In the genomic region with DNA sequence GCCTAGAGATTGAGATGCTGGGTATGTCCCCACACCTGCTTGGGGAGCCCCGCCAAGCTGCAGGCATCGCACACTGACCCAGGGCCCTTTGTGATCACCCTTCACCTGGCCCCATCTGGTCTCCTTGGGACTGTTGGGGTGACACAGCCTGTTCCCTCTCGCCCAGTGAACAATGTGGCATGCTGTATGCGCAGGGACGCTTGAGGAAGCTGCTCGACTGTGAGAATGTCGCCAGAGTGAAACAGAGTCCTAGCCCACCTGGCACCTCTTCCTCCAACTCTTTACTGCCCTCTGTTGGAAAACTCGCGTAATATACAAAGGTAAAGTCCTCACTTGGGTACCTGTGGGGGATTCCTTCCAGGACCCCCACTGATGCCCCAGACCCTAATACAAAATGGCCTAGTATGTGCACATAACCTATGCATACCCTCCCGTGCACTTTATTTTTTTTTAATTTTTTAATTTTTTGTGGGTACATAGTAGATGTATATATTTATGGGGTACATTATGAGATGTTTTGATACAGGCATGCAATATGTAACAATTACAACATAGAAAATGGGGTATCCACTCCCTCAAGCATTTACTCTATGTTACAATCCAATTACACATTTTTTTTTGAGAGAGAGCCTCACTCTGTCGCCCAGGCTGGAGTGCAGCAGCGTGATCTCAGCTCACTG, we compare ENCODE assay signal across 6 cellular contexts. TPM values are rescaled to one million over a fixed set of nuclear protein-coding genes. Genes with fewer than 3 reads are reported as not detected.
A peak's percentile ranks its signal among the peaks of the same experiment; 100 is the strongest.
DNase-seq lines count a peak whose midpoint lies in the region; ATAC-seq, FAIRE-seq and TF ChIP-seq lines count a peak whose summit lies in the region.

No MANE protein-coding gene starts in this region.

- peak; percentile 7 for FAIRE-seq in GM12878 (lab: Jason Lieb, UNC)

- peaks cover 3% of the 10 kb centered on the region; the same call in 1 of the 2 replicates for H4K20me1 ChIP-seq in IMR-90 (ENCODE audit: insufficient read depth, low read length)
- no peaks in the 10 kb centered on the region for H4K20me1 ChIP-seq in GM12878 (ENCODE audit: control insufficient read depth, insufficient read depth)

- CTCF ChIA-PET in IMR-90 (lab: Yijun Ruan, JAX) = interaction anchor here (0.8 to 1.2 kb wide), 2 partner anchors 13 to 44 kb away, joined by 3 to 4 read pairs; no protein-coding TSS in a partner anchor
- CTCF ChIA-PET in GM12878 (lab: Yijun Ruan, JAX) = interaction anchor here (0.8 to 2.1 kb wide), 18 partner anchors 9 to 235 kb away, joined by 3 to 19 read pairs (median 3); a partner anchor contains a TSS

- H3K56ac ChIP-seq in IMR-90 (ENCODE audit: extremely low read depth, insufficient read depth, low read length) = no peak overlapping the region

- H3K4me1 ChIP-seq in BE2C (no peaks in the 10 kb centered on the region), IMR-90 (ENCODE audit: control insufficient read depth, insufficient read depth, low read length) (no peaks in the 10 kb centered on the region), GM12878 (ENCODE audit: control insufficient read depth, insufficient read depth, low read length) (peaks cover 3% of the 10 kb centered on the region; the same call in 1 of the 2 replicates)

- no peak overlapping the region for H3K23ac ChIP-seq in IMR-90 (ENCODE audit: low read depth, low read length)

- RAD21 ChIA-PET in GM12878 (lab: Charles Lee; ENCODE audit: unreplicated experiment) = interaction anchor here (0.5 to 1.7 kb wide), 13 partner anchors 9 to 284 kb away, joined by 3 to 10 read pairs (median 3); a partner anchor contains a TSS

- in situ Hi-C loops in IMR-90 (cut with MboI; ENCODE audit: low sequenced_read_pairs) = no loop called here
- in situ Hi-C loops in GM12878 (cut with MboI) = no loop called here

- no peaks in the 10 kb centered on the region; the same call in 1 of the 2 replicates for H3K79me2 ChIP-seq in GM12878 (ENCODE audit: control insufficient read depth, insufficient read depth, low read length)

- H3K9me3 ChIP-seq in BE2C (no peaks in the 10 kb centered on the region), IMR-90 (ENCODE audit: control insufficient read depth, insufficient read depth, low read length) (no peaks in the 10 kb centered on the region; the same call in 1 of the 2 replicates), GM12878 (replicated peaks; ENCODE audit: control insufficient read depth, insufficient read depth, low read length) (no peaks in the 10 kb centered on the region)

- H3K18ac ChIP-seq in IMR-90 (ENCODE audit: low read depth, low read length) = no peak overlapping the region

- H2BK20ac ChIP-seq in IMR-90 (ENCODE audit: low read depth, low read length) = no peak overlapping the region

- DNase-seq in BE2C (no peak), IMR-90 (no peak), GM12878 (ENCODE audit: low read depth, low spot score) (no peak), omental fat pad (ENCODE audit: low spot score) (no peak), SKM-1 (lab: John Stamatoyannopoulos, UW; ENCODE audit: unreplicated experiment) (no peak)

- H3K4ac ChIP-seq in IMR-90 (ENCODE audit: low read depth, low read length) = no peak overlapping the region

- POLR2A ChIA-PET in IMR-90 (lab: Charles Lee; ENCODE audit: unreplicated experiment) = interaction anchor here (0.6 kb wide), 1 partner anchor 15 kb away, joined by 15 read pairs; no protein-coding TSS in a partner anchor
- POLR2A ChIA-PET in GM12878 (lab: Charles Lee) = interaction anchor here (0.9 to 1.4 kb wide), 2 partner anchors 9 to 51 kb away, joined by 3 to 6 read pairs; a partner anchor contains a TSS

- 100% methylated on average over 1 of the region's 12 CpGs; no CpG with 5 or more reads in 1 of the 2 experiments for WGBS in IMR-90 (ENCODE audit: extremely low coverage in 2 of 2, insufficient read length in 1 of 2), 2 experiments
- WGBS in GM12878 (ENCODE audit: insufficient coverage, insufficient replicate concordance, low lambda C conversion rate, missing lambda C conversion rate) = 32% methylated on average over 12 of the region's 12 CpGs

- H3K4me2 ChIP-seq in IMR-90 (ENCODE audit: low read depth, low read length) = no peak overlapping the region
- H3K4me2 ChIP-seq in GM12878 (ENCODE audit: control insufficient read depth, insufficient read depth) = peak overlapping the region; percentile 42; the same call in 1 of the 2 replicates

- TF ChIP-seq POLR2A in IMR-90 (IDR thresholded peaks at IDR 0.05; ENCODE audit: low read depth, low read length) (no peak), GM12878 (IDR thresholded peaks at IDR 0.05; ENCODE audit: low read depth, low read length) (no peak)

- no peak overlapping the region for H4K5ac ChIP-seq in IMR-90 (ENCODE audit: low read depth, low read length)

- no peak for TF ChIP-seq EP300 in GM12878 (IDR thresholded peaks at IDR 0.05; ENCODE audit: borderline replicate concordance in 1 of 2, control insufficient read depth in 1 of 2, low read depth in 2 of 2, low read length in 2 of 2)

- no peaks in the 10 kb centered on the region for H3K9me1 ChIP-seq in IMR-90 (ENCODE audit: insufficient read depth, low read length)

- H3K9ac ChIP-seq in IMR-90 (ENCODE audit: low read depth, low read length) (no peak overlapping the region), GM12878 (ENCODE audit: control insufficient read depth, insufficient read depth, low read length) (no peak overlapping the region)

- TF ChIP-seq RAD21 in IMR-90 (IDR thresholded peaks at IDR 0.05; ENCODE audit: low read length) = peak; percentile 25; the same call in 1 of the 2 replicates
- TF ChIP-seq RAD21 in GM12878 (IDR thresholded peaks at IDR 0.05; ENCODE audit: insufficient read depth, low read depth, low read length) = peak; percentile 78

- ATAC-seq in IMR-90 (ENCODE audit: low read depth) = no peak
- ATAC-seq in GM12878 = peak; percentile 90
- peak; percentile 33 for ATAC-seq in omental fat pad (ENCODE audit: low FRiP score)
- ATAC-seq in GM18907 (IDR thresholded peaks at IDR 0.05; ENCODE audit: unreplicated experiment) = no peak

- no peaks in the 10 kb centered on the region for H3K27me3 ChIP-seq in BE2C
- H3K27me3 ChIP-seq in IMR-90 (ENCODE audit: control insufficient read depth, insufficient read depth, low read length) = no peaks in the 10 kb centered on the region
- no peaks in the 10 kb centered on the region for H3K27me3 ChIP-seq in GM12878 (replicated peaks in 1 of 2; ENCODE audit: control insufficient read depth in 2 of 2, insufficient read depth in 2 of 2, low read length in 1 of 2)

- dilution Hi-C loops in IMR-90 (cut with HindIII; ENCODE audit: low sequenced_read_pairs, unreplicated experiment) = no loop called here

- no peak overlapping the region for H2BK5ac ChIP-seq in IMR-90 (ENCODE audit: low read depth, low read length, poor library complexity, severe bottlenecking)

- no peak overlapping the region for H2BK120ac ChIP-seq in IMR-90 (ENCODE audit: low read depth, low read length)

- peak; percentile 70 for TF ChIP-seq CTCF in BE2C (IDR thresholded peaks at IDR 0.05; ENCODE audit: low read depth, low read length)
- peak; percentile 40 for TF ChIP-seq CTCF in IMR-90 (conservative IDR thresholded peaks at IDR 0.05; ENCODE audit: low read depth, low read length)
- peak; percentile 67 to 73 (median 69) for TF ChIP-seq CTCF in GM12878 (IDR thresholded peaks at IDR 0.05 in 2 of 3, conservative IDR thresholded peaks at IDR 0.05 in 1 of 3; ENCODE audit: control insufficient read depth in 2 of 3, extremely low read depth in 1 of 3, insufficient read depth in 1 of 3, low read depth in 3 of 3, low read length in 3 of 3)
- no peak for TF ChIP-seq CTCF in omental fat pad (IDR thresholded peaks at IDR 0.05)

- peak overlapping the region; percentile 71 for H2AFZ ChIP-seq in IMR-90 (replicated peaks; ENCODE audit: low read length, poor library complexity)
- peak overlapping the region; percentile 69 for H2AFZ ChIP-seq in GM12878 (ENCODE audit: control insufficient read depth, low read depth, low read length)

- H3K27ac ChIP-seq in IMR-90 (ENCODE audit: insufficient read depth, low read length) (no peak overlapping the region), GM12878 (ENCODE audit: control insufficient read depth, insufficient read depth) (no peak overlapping the region)

- H4K8ac ChIP-seq in IMR-90 (ENCODE audit: low read depth in 2 of 2, low read length in 2 of 2) = no peak overlapping the region

- H2AK9ac ChIP-seq in IMR-90 (replicated peaks; ENCODE audit: low read depth, low read length, poor library complexity) = no peak overlapping the region

- H2BK15ac ChIP-seq in IMR-90 (ENCODE audit: low read depth, low read length) = no peak overlapping the region

- H3K4me3 ChIP-seq in BE2C (ENCODE audit: low read depth, low read length) (no peak overlapping the region), IMR-90 (ENCODE audit: insufficient read depth, low read depth, low read length) (no peak overlapping the region), GM12878 (no peak overlapping the region)

- intact Hi-C loops in IMR-90 (cut with micrococcal nuclease) = no loop called here
- intact Hi-C loops in GM12878 (cut with micrococcal nuclease; ENCODE audit: unreplicated experiment) = loop anchor here (5.0 to 10.0 kb wide), 2 partner anchors 150 to 173 kb away; no protein-coding TSS in a partner anchor

- H3K14ac ChIP-seq in IMR-90 (replicated peaks; ENCODE audit: low read depth, low read length) = no peak overlapping the region

- SMC1A ChIA-PET in GM12878 (lab: Charles Lee; ENCODE audit: uncharacterized antibody, unreplicated experiment) = interaction anchor here (0.6 to 2.0 kb wide), 9 partner anchors 9 to 227 kb away, joined by 3 to 6 read pairs (median 4); a partner anchor contains a TSS

- H3K36me3 ChIP-seq in BE2C = no peaks in the 10 kb centered on the region
- H3K36me3 ChIP-seq in IMR-90 (ENCODE audit: control insufficient read depth, insufficient read depth, low read length) = no peaks in the 10 kb centered on the region
- H3K36me3 ChIP-seq in GM12878 (ENCODE audit: control insufficient read depth in 2 of 2, insufficient read depth in 2 of 2, low read length in 1 of 2) = no peaks in the 10 kb centered on the region; a peak in 1 of 4 replicates

- no peak overlapping the region for H4K91ac ChIP-seq in IMR-90 (ENCODE audit: insufficient read depth, low read depth, low read length)

- no peak overlapping the region for H2AK5ac ChIP-seq in IMR-90 (ENCODE audit: low read depth, low read length)

- BruUV-seq in IMR-90 (replicated peaks; lab: Mats Ljungman, UMichigan) (no TSS peak), GM12878 (replicated peaks; lab: Mats Ljungman, UMichigan) (no TSS peak)

- peaks cover 0 to 4% of the 10 kb centered on the region in 2 experiments; a peak in 1 of 4 replicates for H3K79me1 ChIP-seq in IMR-90 (ENCODE audit: low read depth in 1 of 2, low read length in 2 of 2)

RNA-seq across cellular contexts. Expression of a gene that starts 9.0 kb away (rescaled TPM):
- polyA plus RNA-seq in BE2C (2012; ENCODE audit: insufficient read depth, insufficient read length, low read depth) = 12.6 TPM
- total RNA-seq in IMR-90 (2012; rRNA removed) (0.83 and 1.1 TPM in 2 replicates), GM12878 (2014; rRNA removed) (4.2 and 4.4 TPM in 2 replicates), GM12878 (2014; rRNA removed; fragmentation: Illumina TruSeq; extraction: Trizol) (3.6 and 4.1 TPM in 2 replicates), GM12878 (2021) (17.0 and 18.3 TPM in 2 replicates), omental fat pad (10 to 100 TPM in 1 of 4 donors, 1 to 10 TPM in 3; 6.4 to 13.1 (median 8.2) TPM)
- polyA plus RNA-seq in IMR-90 (2012; rRNA removed) (4.7 and 4.9 TPM in 2 replicates), GM12878 (2011; rRNA removed) (4.5 and 10.0 TPM in 2 replicates), GM12878 (2014; fragmentation: Illumina TruSeq; extraction: Trizol) (8.0 and 9.3 TPM in 2 replicates), GM12878 (2014; fragmentation: Nextera tagmentation; extraction: Ambion mirVana) (10 to 100 TPM; 10.0 to 14.5 TPM), GM12878 (2014; rRNA removed) (10.8 and 14.9 TPM in 2 replicates), GM12878 (2016; fragmentation: Nextera tagmentation; extraction: Ambion mirVana) (10 to 100 TPM; 14.7 to 15.0 TPM)
- polyA plus RNA-seq in IMR-90 (2012; cell fraction: cytosol; rRNA removed) = 3.6 and 6.5 TPM in 2 replicates
- 4.6 and 6.9 TPM in 2 replicates for polyA plus RNA-seq in IMR-90 (2012; cell fraction: nucleus; rRNA removed; ENCODE audit: low replicate concordance)
- 8.3 and 8.9 TPM in 2 replicates for total RNA-seq in GM12878 (2013; cell fraction: nucleolus; rRNA removed)
- polyA plus RNA-seq in GM12878 (2011; ENCODE audit: low read depth) = 4.9 TPM
- 10.0 and 11.6 TPM in 2 replicates for polyA plus RNA-seq in GM12878 (2011; cell fraction: cytosol; rRNA removed)
- 6.6 and 7.7 TPM in 2 replicates for polyA plus RNA-seq in GM12878 (2011; cell fraction: nucleus; rRNA removed)
- polyA plus RNA-seq in GM12878 (2012) = 9.9 and 10.1 TPM in 2 replicates
- 11.9 and 15.3 TPM in 2 replicates for polyA minus RNA-seq in GM12878 (2011; rRNA and poly(A)+ RNA removed)
- polyA minus RNA-seq in GM12878 (2011; cell fraction: cytosol; rRNA and poly(A)+ RNA removed) = 6.5 and 6.9 TPM in 2 replicates
- 4.2 and 7.9 TPM in 2 replicates for polyA minus RNA-seq in GM12878 (2011; cell fraction: nucleus; rRNA and poly(A)+ RNA removed)

RNA-seq across cellular contexts. Expression of a gene that starts 9.5 kb away (rescaled TPM):
- 26.1 TPM for polyA plus RNA-seq in BE2C (2012; ENCODE audit: insufficient read depth, insufficient read length, low read depth)
- total RNA-seq in IMR-90 (2012; rRNA removed) (3.1 and 4.1 TPM in 2 replicates), GM12878 (2014; rRNA removed) (46.8 and 48.8 TPM in 2 replicates), GM12878 (2014; rRNA removed; fragmentation: Illumina TruSeq; extraction: Trizol) (21.5 and 23.8 TPM in 2 replicates), GM12878 (2021) (62.8 and 66.8 TPM in 2 replicates), omental fat pad (10 to 100 TPM; 20.8 to 30.4 (median 23.8) TPM)
- polyA plus RNA-seq in IMR-90 (2012; rRNA removed) (11.9 and 13.4 TPM in 2 replicates), GM12878 (2011; rRNA removed) (15.1 and 24.9 TPM in 2 replicates), GM12878 (2014; fragmentation: Illumina TruSeq; extraction: Trizol) (1.4 and 16.8 TPM in 2 replicates), GM12878 (2014; fragmentation: Nextera tagmentation; extraction: Ambion mirVana) (10 to 100 TPM in 1 of 2 experiments, 1 to 10 TPM in 1; 1.8 to 20.3 TPM), GM12878 (2014; rRNA removed) (66.7 and 68.2 TPM in 2 replicates), GM12878 (2016; fragmentation: Nextera tagmentation; extraction: Ambion mirVana) (10 to 100 TPM; 82.8 to 83.9 TPM)
- polyA plus RNA-seq in IMR-90 (2012; cell fraction: cytosol; rRNA removed) = 10.6 and 35.3 TPM in 2 replicates
- polyA plus RNA-seq in IMR-90 (2012; cell fraction: nucleus; rRNA removed; ENCODE audit: low replicate concordance) = 5.3 and 9.9 TPM in 2 replicates
- total RNA-seq in GM12878 (2013; cell fraction: nucleolus; rRNA removed) = 3.3 and 5.8 TPM in 2 replicates
- polyA plus RNA-seq in GM12878 (2011; ENCODE audit: low read depth) = 37.6 TPM
- 59.6 and 60.5 TPM in 2 replicates for polyA plus RNA-seq in GM12878 (2011; cell fraction: cytosol; rRNA removed)
- polyA plus RNA-seq in GM12878 (2011; cell fraction: nucleus; rRNA removed) = 31.2 and 40.5 TPM in 2 replicates
- polyA plus RNA-seq in GM12878 (2012) = 90.0 and 92.6 TPM in 2 replicates
- 3.4 and 16.2 TPM in 2 replicates for polyA minus RNA-seq in GM12878 (2011; rRNA and poly(A)+ RNA removed)
- 3.7 and 7.6 TPM in 2 replicates for polyA minus RNA-seq in GM12878 (2011; cell fraction: cytosol; rRNA and poly(A)+ RNA removed)
- polyA minus RNA-seq in GM12878 (2011; cell fraction: nucleus; rRNA and poly(A)+ RNA removed) = 3.6 and 3.9 TPM in 2 replicates

RNA-seq across cellular contexts. Expression of a gene that starts 26.8 kb away (rescaled TPM):
- 0.17 TPM for polyA plus RNA-seq in BE2C (2012; ENCODE audit: insufficient read depth, insufficient read length, low read depth)
- total RNA-seq in IMR-90 (2012; rRNA removed) = under 0.01 TPM in 2 replicates
- 0.09 and 0.14 TPM in 2 replicates for polyA plus RNA-seq in IMR-90 (2012; rRNA removed)
- polyA plus RNA-seq in IMR-90 (2012; cell fraction: cytosol; rRNA removed) = 0.06 and 0.14 TPM in 2 replicates
- 0.15 and 0.71 TPM in 2 replicates for polyA plus RNA-seq in IMR-90 (2012; cell fraction: nucleus; rRNA removed; ENCODE audit: low replicate concordance)
- 1.4 and 1.6 TPM in 2 replicates for total RNA-seq in GM12878 (2013; cell fraction: nucleolus; rRNA removed)
- total RNA-seq in GM12878 (2014; rRNA removed) = 0.05 and 0.06 TPM in 2 replicates
- not detected in 2 replicates for total RNA-seq in GM12878 (2014; rRNA removed; fragmentation: Illumina TruSeq; extraction: Trizol)
- 0.05 and 0.13 TPM in 2 replicates for total RNA-seq in GM12878 (2021)
- not detected for polyA plus RNA-seq in GM12878 (2011; ENCODE audit: low read depth)
- polyA plus RNA-seq in GM12878 (2011; rRNA removed) = not detected in 2 replicates
- 0.03 TPM in 1 of 2 replicates, not detected in the other for polyA plus RNA-seq in GM12878 (2011; cell fraction: cytosol; rRNA removed)
- 0.28 and 0.37 TPM in 2 replicates for polyA plus RNA-seq in GM12878 (2011; cell fraction: nucleus; rRNA removed)
- polyA plus RNA-seq in GM12878 (2012) = 0.14 and 0.17 TPM in 2 replicates
- not detected in 2 replicates for polyA plus RNA-seq in GM12878 (2014; fragmentation: Illumina TruSeq; extraction: Trizol)
- not detected for polyA plus RNA-seq in GM12878 (2014; fragmentation: Nextera tagmentation; extraction: Ambion mirVana)
- polyA plus RNA-seq in GM12878 (2014; rRNA removed) = 0.04 and 0.18 TPM in 2 replicates
- polyA plus RNA-seq in GM12878 (2016; fragmentation: Nextera tagmentation; extraction: Ambion mirVana) = not detected
- 0.05 TPM in 1 of 2 replicates, not detected in the other for polyA minus RNA-seq in GM12878 (2011; rRNA and poly(A)+ RNA removed)
- polyA minus RNA-seq in GM12878 (2011; cell fraction: cytosol; rRNA and poly(A)+ RNA removed) = not detected in 2 replicates
- polyA minus RNA-seq in GM12878 (2011; cell fraction: nucleus; rRNA and poly(A)+ RNA removed) = 0.12 TPM in 1 of 2 replicates, not detected in the other
- under 1 TPM in 2 of 4 donors, not detected in 2; 0.19 to 0.72 TPM for total RNA-seq in omental fat pad

RNA-seq across cellular contexts. Expression of a gene that starts 57.6 kb away (rescaled TPM):
- polyA plus RNA-seq in BE2C (2012; ENCODE audit: insufficient read depth, insufficient read length, low read depth) = not detected
- total RNA-seq in IMR-90 (2012; rRNA removed) (not detected in 2 replicates), GM12878 (2014; rRNA removed) (not detected in 2 replicates), GM12878 (2014; rRNA removed; fragmentation: Illumina TruSeq; extraction: Trizol) (not detected in 2 replicates), GM12878 (2021) (0.08 TPM in 1 of 2 replicates, not detected in the other), omental fat pad (1 to 10 TPM; 1.4 to 4.1 (median 2.7) TPM)
- polyA plus RNA-seq in IMR-90 (2012; rRNA removed) (0.03 TPM in 1 of 2 replicates, not detected in the other), GM12878 (2011; rRNA removed) (not detected in 2 replicates), GM12878 (2014; fragmentation: Illumina TruSeq; extraction: Trizol) (not detected in 2 replicates), GM12878 (2014; fragmentation: Nextera tagmentation; extraction: Ambion mirVana) (not detected), GM12878 (2014; rRNA removed) (not detected in 2 replicates), GM12878 (2016; fragmentation: Nextera tagmentation; extraction: Ambion mirVana) (not detected)
- 0.08 and 0.13 TPM in 2 replicates for polyA plus RNA-seq in IMR-90 (2012; cell fraction: cytosol; rRNA removed)
- polyA plus RNA-seq in IMR-90 (2012; cell fraction: nucleus; rRNA removed; ENCODE audit: low replicate concordance) = 0.06 and 0.11 TPM in 2 replicates
- total RNA-seq in GM12878 (2013; cell fraction: nucleolus; rRNA removed) = not detected in 2 replicates
- not detected for polyA plus RNA-seq in GM12878 (2011; ENCODE audit: low read depth)
- 0.02 TPM in 1 of 2 replicates, not detected in the other for polyA plus RNA-seq in GM12878 (2011; cell fraction: cytosol; rRNA removed)
- polyA plus RNA-seq in GM12878 (2011; cell fraction: nucleus; rRNA removed) = not detected in 2 replicates
- polyA plus RNA-seq in GM12878 (2012) = 0.03 TPM in 1 of 2 replicates, not detected in the other
- not detected in 2 replicates for polyA minus RNA-seq in GM12878 (2011; rRNA and poly(A)+ RNA removed)
- not detected in 2 replicates for polyA minus RNA-seq in GM12878 (2011; cell fraction: cytosol; rRNA and poly(A)+ RNA removed)
- polyA minus RNA-seq in GM12878 (2011; cell fraction: nucleus; rRNA and poly(A)+ RNA removed) = not detected in 2 replicates

Comparison
In these comparisons a context has a peak if more than half of its experiments do, and no peak if none do; other contexts are left out.
1. CTCF ChIP-seq: peak in BE2C (single experiment), IMR-90 (single experiment) and GM12878 (3 of 3); none in omental fat pad (0 of 3).
2. ATAC-seq: peak in GM12878 (single experiment) and omental fat pad (single experiment); none in IMR-90 (single experiment) and GM18907 (single experiment).